ENCODE assay signal across 8 cellular contexts in the genomic region with DNA sequence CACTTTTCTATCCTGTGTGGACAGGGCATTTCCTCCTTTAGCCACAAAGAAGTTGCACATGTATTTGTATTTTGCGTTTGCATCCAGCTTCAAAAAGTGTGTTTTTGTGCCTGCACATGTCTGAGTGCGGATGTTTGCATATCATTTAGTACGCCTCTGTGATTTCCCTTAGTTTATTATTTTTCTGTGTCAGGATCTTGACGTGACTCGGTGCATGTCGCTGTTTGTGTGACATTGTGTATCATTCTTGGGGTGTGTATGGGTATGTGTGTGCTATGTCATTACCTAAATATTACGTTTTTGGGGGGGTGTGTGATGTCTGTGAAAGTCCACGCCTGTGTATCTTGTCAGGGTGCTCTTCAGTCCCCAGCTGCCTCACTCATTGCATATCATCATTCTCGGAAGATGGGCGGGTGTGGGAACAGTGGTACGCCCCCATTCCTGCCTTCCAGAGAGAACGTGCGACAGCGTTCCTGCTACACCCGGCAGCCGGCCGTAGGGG. TPM values are rescaled to one million over a fixed set of nuclear protein-coding genes. Genes with fewer than 3 reads are reported as not detected.
DNase-seq lines count a peak whose midpoint lies in the region; ATAC-seq and TF ChIP-seq lines count a peak whose summit lies in the region.

No MANE protein-coding gene starts in this region.

- ATAC-seq in HG02973 (IDR thresholded peaks at IDR 0.05; ENCODE audit: unreplicated experiment) (no peak), GM18858 (IDR thresholded peaks at IDR 0.05; ENCODE audit: unreplicated experiment) (no peak)

- H3K27ac Mint-ChIP-seq in Caco-2 (ENCODE audit: unreplicated experiment) (peak overlapping the region; percentile 98), neural crest cell (ENCODE audit: unreplicated experiment) (peak overlapping the region; percentile 100)

- no TSS peak for BruUV-seq in Caco-2 (replicated peaks; lab: Mats Ljungman, UMichigan)

- H3K4me3 ChIP-seq in Caco-2 (ENCODE audit: low read depth, low read length) (peak overlapping the region; percentile 92), MM.1S (ENCODE audit: low read length) (peak overlapping the region; percentile 91), duodenal mucosa (ENCODE audit: low read depth in 1 of 2, low read length in 2 of 2) (peak overlapping the region; percentile 90 to 96)

- CTCF ChIA-PET in Caco-2 (lab: Charles Lee) = interaction anchor here (0.6 to 1.2 kb wide), 7 partner anchors 10 to 52 kb away, joined by 3 to 5 read pairs (median 4); no protein-coding TSS in a partner anchor

- H3F3A ChIP-seq in MM.1S (ENCODE audit: insufficient read depth, low read length) = peaks cover 27% of the 10 kb centered on the region

- H3K9me3 ChIP-seq in Caco-2 (no peaks in the 10 kb centered on the region), MM.1S (replicated peaks; ENCODE audit: insufficient read depth, low read length) (no peaks in the 10 kb centered on the region), duodenal mucosa (ENCODE audit: control insufficient read depth in 1 of 2, low read length in 2 of 2) (no peaks in the 10 kb centered on the region)

- no peaks in the 10 kb centered on the region for H3K36me3 ChIP-seq in Caco-2 (ENCODE audit: control insufficient read depth, insufficient read depth, low read length)
- no peaks in the 10 kb centered on the region for H3K36me3 ChIP-seq in MM.1S (replicated peaks; ENCODE audit: insufficient read depth, low read length)
- no peaks in the 10 kb centered on the region for H3K36me3 ChIP-seq in duodenal mucosa (ENCODE audit: control insufficient read depth in 1 of 2, insufficient read depth in 2 of 2, low read length in 2 of 2)

- H3K27ac ChIP-seq in MM.1S (ENCODE audit: low read length) (peak overlapping the region; percentile 93; the same call in 1 of the 2 replicates), duodenal mucosa (ENCODE audit: low read depth, low read length) (no peak overlapping the region)

- H3K79me2 ChIP-seq in MM.1S (ENCODE audit: low read length) = peaks cover 46% of the 10 kb centered on the region

- H3K9me2 ChIP-seq in MM.1S (replicated peaks; ENCODE audit: insufficient read depth, low read length) = no peaks in the 10 kb centered on the region

- H3K4me1 Mint-ChIP-seq in Caco-2 (ENCODE audit: low read depth, unreplicated experiment) = peaks cover 13% of the 10 kb centered on the region
- peaks cover 49% of the 10 kb centered on the region for H3K4me1 Mint-ChIP-seq in neural crest cell

- H4K20me1 ChIP-seq in MM.1S (ENCODE audit: insufficient read depth, low read length) = no peaks in the 10 kb centered on the region; the same call in 1 of the 2 replicates

- DNase-seq in Caco-2 = no peak
- no peak for DNase-seq in MM.1S
- DNase-seq in neural crest cell (ENCODE audit: low read depth, low spot score) = no peak
- DNase-seq in cortex of kidney (lab: John Stamatoyannopoulos, UW) = no peak
- no peak for DNase-seq in anterior cingulate cortex (lab: John Stamatoyannopoulos, UW)

- intact Hi-C loops in Caco-2 (cut with micrococcal nuclease; ENCODE audit: unreplicated experiment) = loop anchor here (1.0 kb wide), 1 partner anchor 47 kb away; no protein-coding TSS in a partner anchor

- H3K27me3 Mint-ChIP-seq in Caco-2 (ENCODE audit: insufficient read depth, unreplicated experiment) (no peaks in the 10 kb centered on the region), neural crest cell (ENCODE audit: low read depth) (peaks cover 15% of the 10 kb centered on the region)

- peaks cover 6% of the 10 kb centered on the region; the same call in 1 of the 2 replicates for H3K4me1 ChIP-seq in Caco-2
- 0 out of 2 replicates have a peak, but pooled peaks cover 6% of the 10 kb centered on the region for H3K4me1 ChIP-seq in MM.1S (ENCODE audit: low read length)
- H3K4me1 ChIP-seq in duodenal mucosa (ENCODE audit: control insufficient read depth in 1 of 2, insufficient read depth in 2 of 2, low read length in 2 of 2) = peaks cover 17 to 27% of the 10 kb centered on the region in 2 donors

- H3K4me3 Mint-ChIP-seq in Caco-2 (ENCODE audit: unreplicated experiment) (peak overlapping the region; percentile 96), neural crest cell (peak overlapping the region; percentile 96)

- H3K27me3 ChIP-seq in Caco-2 (replicated peaks; ENCODE audit: control insufficient read depth, insufficient read depth, low read length) (no peaks in the 10 kb centered on the region), MM.1S (replicated peaks; ENCODE audit: insufficient read depth, low read length) (no peaks in the 10 kb centered on the region), duodenal mucosa (ENCODE audit: control insufficient read depth in 1 of 2, insufficient read depth in 2 of 2, low read length in 2 of 2) (no peaks in the 10 kb centered on the region)

- H3K4me2 ChIP-seq in MM.1S (ENCODE audit: low read depth, low read length) = peak overlapping the region; percentile 97

- H3K9ac ChIP-seq in MM.1S (ENCODE audit: low read length) (peak overlapping the region; percentile 92; the same call in 1 of the 2 replicates), duodenal mucosa (ENCODE audit: low read depth in 1 of 2, low read length in 2 of 2) (peak overlapping the region; percentile 75 to 98)

- POLR2A ChIA-PET in Caco-2 (lab: Charles Lee) = interaction anchor here (1.4 to 1.8 kb wide), 3 partner anchors 47 to 143 kb away, joined by 4 to 38 read pairs (median 6); a partner anchor contains a TSS

- H2AFZ ChIP-seq in MM.1S (ENCODE audit: low read length) = peak overlapping the region; percentile 80

- no peaks in the 10 kb centered on the region for H3K9me3 Mint-ChIP-seq in Caco-2 (ENCODE audit: unreplicated experiment)
- H3K9me3 Mint-ChIP-seq in neural crest cell = no peaks in the 10 kb centered on the region

- no peak for TF ChIP-seq CTCF in Caco-2 (IDR thresholded peaks at IDR 0.05; ENCODE audit: insufficient read depth in 1 of 2, low read depth in 1 of 2, low read length in 1 of 2, severe bottlenecking in 1 of 2, unreplicated experiment in 1 of 2)
- TF ChIP-seq CTCF in MM.1S (IDR thresholded peaks at IDR 0.05; ENCODE audit: low read length) = no peak
- no peak for TF ChIP-seq CTCF in neural crest cell (conservative IDR thresholded peaks at IDR 0.05)

- peaks cover 66% of the 10 kb centered on the region for H3K36me3 Mint-ChIP-seq in Caco-2 (ENCODE audit: insufficient read depth, unreplicated experiment)
- H3K36me3 Mint-ChIP-seq in neural crest cell (ENCODE audit: low read depth) = peaks cover 9% of the 10 kb centered on the region

RNA-seq across cellular contexts. Expression of a gene that starts 0.4 kb away (rescaled TPM):
- 73.6 and 83.6 TPM in 2 replicates for total RNA-seq in Caco-2 (2022)
- total RNA-seq in neural crest cell = 103 and 104 TPM in 2 replicates

RNA-seq across cellular contexts. Expression of a gene that starts 41.9 kb away (rescaled TPM):
- 20.4 and 24.0 TPM in 2 replicates for total RNA-seq in Caco-2 (2022)
- not detected in 2 replicates for total RNA-seq in neural crest cell

RNA-seq across cellular contexts. Expression of a gene that starts 47.7 kb away (rescaled TPM):
- total RNA-seq in Caco-2 (2022) (194 and 200 TPM in 2 replicates), neural crest cell (321 and 329 TPM in 2 replicates)

RNA-seq across cellular contexts. Expression of a gene that starts 48.5 kb away (rescaled TPM):
- total RNA-seq in Caco-2 (2022) = not detected in 2 replicates
- 0.25 and 0.30 TPM in 2 replicates for total RNA-seq in neural crest cell

RNA-seq across cellular contexts. Expression of a gene that starts 53.7 kb away (rescaled TPM):
- total RNA-seq in Caco-2 (2022) = 2.7 and 2.9 TPM in 2 replicates
- total RNA-seq in neural crest cell = 2.2 and 2.4 TPM in 2 replicates

Comparison
In these comparisons a context has a peak if more than half of its experiments do, and no peak if none do; other contexts are left out.
1. RNA of a gene that starts 41.9 kb away (total RNA-seq): 20.4 to 24.0 TPM in Caco-2; not detected in neural crest cell; every median in the first group is over 10 times any median in the second.
2. Peak in every context shown above with its lines, with median percentiles within 50 percentile points of each other: H3K4me3 ChIP-seq.